In genomic region chr12:71764587-71765321, GRCh38 we compare ENCODE assay signal across 17 cellular contexts. TPM values are rescaled to one million over a fixed set of nuclear protein-coding genes. Genes with fewer than 3 reads are reported as not detected.
DNase-seq lines count a peak whose midpoint lies in the region; ATAC-seq, FAIRE-seq and TF ChIP-seq lines count a peak whose summit lies in the region.
"Had no signal": no experiment of that assay in that cellular context is flagged by ENCODE, and none has a peak within 500 bp of the region (broad histone marks: within the 10 kb centered on the region; RNA-seq: fewer than 3 reads in every experiment).

No MANE protein-coding gene starts in this region.

- H3K4me1 Mint-ChIP-seq in activated T-cell treated with anti-CD3 and anti-CD28 coated beads, Interleukin-2, amount 50 U/mL, for 24 hours (ENCODE audit: low read depth) = peaks cover 71% of the 10 kb centered on the region
- peaks cover 49% of the 10 kb centered on the region for H3K4me1 Mint-ChIP-seq in chondrocyte (ENCODE audit: low read depth)
- H3K4me1 Mint-ChIP-seq in stimulated activated memory B cell treated with anti-CD40 and anti-IgM and Interleukin-4, amounts not matched to agents 10 μg/mL and 1 μg/mL and 100 μg/mL, for 72 hours = peaks cover 61% of the 10 kb centered on the region

- no peak for ATAC-seq in stimulated activated memory B cell treated with anti-CD40 and anti-IgM and Interleukin-4, amounts not matched to agents 10 μg/mL and 1 μg/mL and 100 μg/mL, for 72 hours
- ATAC-seq in GM19324 (IDR thresholded peaks at IDR 0.05; ENCODE audit: low FRiP score, unreplicated experiment) = no peak
- ATAC-seq: HepG2 had no signal

- no peak for TF ChIP-seq CTCF in chondrocyte (IDR thresholded peaks at IDR 0.05)

- H3K9me3 Mint-ChIP-seq in activated T-cell treated with anti-CD3 and anti-CD28 coated beads, Interleukin-2, amount 50 U/mL, for 24 hours = peaks cover 14% of the 10 kb centered on the region
- H3K9me3 Mint-ChIP-seq in chondrocyte (ENCODE audit: low read depth) = peaks cover 10% of the 10 kb centered on the region
- H3K9me3 Mint-ChIP-seq in stimulated activated memory B cell treated with anti-CD40 and anti-IgM and Interleukin-4, amounts not matched to agents 10 μg/mL and 1 μg/mL and 100 μg/mL, for 72 hours = peaks cover 6% of the 10 kb centered on the region

- peaks cover 63% of the 10 kb centered on the region for H3K36me3 Mint-ChIP-seq in activated T-cell treated with anti-CD3 and anti-CD28 coated beads, Interleukin-2, amount 50 U/mL, for 24 hours (ENCODE audit: low read depth)
- H3K36me3 Mint-ChIP-seq in chondrocyte (ENCODE audit: low read depth) = peaks cover 7% of the 10 kb centered on the region
- peaks cover 66% of the 10 kb centered on the region for H3K36me3 Mint-ChIP-seq in stimulated activated memory B cell treated with anti-CD40 and anti-IgM and Interleukin-4, amounts not matched to agents 10 μg/mL and 1 μg/mL and 100 μg/mL, for 72 hours

- FAIRE-seq in H54 (lab: Jason Lieb, UNC) = peak; percentile 62
- FAIRE-seq: HepG2 had no signal

- H3K27me3 Mint-ChIP-seq in activated T-cell treated with anti-CD3 and anti-CD28 coated beads, Interleukin-2, amount 50 U/mL, for 24 hours = no peaks in the 10 kb centered on the region
- no peaks in the 10 kb centered on the region for H3K27me3 Mint-ChIP-seq in chondrocyte (ENCODE audit: low read depth)
- H3K27me3 Mint-ChIP-seq in stimulated activated memory B cell treated with anti-CD40 and anti-IgM and Interleukin-4, amounts not matched to agents 10 μg/mL and 1 μg/mL and 100 μg/mL, for 72 hours = no peaks in the 10 kb centered on the region

- no peak for TF ChIP-seq POLR2A in H54 (IDR thresholded peaks at IDR 0.05; ENCODE audit: low read depth, low read length)

- DNase-seq in activated T-cell treated with anti-CD3 and anti-CD28 coated beads, Interleukin-2, amount 50 U/mL, for 24 hours = no peak
- DNase-seq in activated T-cell treated with anti-CD3 and anti-CD28 coated beads for 4 hours = no peak
- DNase-seq in H54 (ENCODE audit: insufficient read length, low spot score) = no peak
- no peak for DNase-seq in chondrocyte (ENCODE audit: low spot score)
- DNase-seq in NCI-H510A (lab: John Stamatoyannopoulos, UW) = no peak
- no peak for DNase-seq in T-helper 9 cell
- DNase-seq: Caco-2, DMS153, NCI-H1048, NCI-H1436 treated with DMSO at 0.1 percent for 48 hours, NCI-H2029 treated with DMSO at 0.1 percent for 48 hours, NCI-H2171 treated with DMSO at 0.1 percent for 48 hours, NCI-H774, PC-9 had no signal

- H3K27ac Mint-ChIP-seq in activated T-cell treated with anti-CD3 and anti-CD28 coated beads, Interleukin-2, amount 50 U/mL, for 24 hours = peak overlapping the region; percentile 12
- H3K27ac Mint-ChIP-seq in chondrocyte (ENCODE audit: unreplicated experiment) = peak overlapping the region; percentile 2
- H3K27ac Mint-ChIP-seq in stimulated activated memory B cell treated with anti-CD40 and anti-IgM and Interleukin-4, amounts not matched to agents 10 μg/mL and 1 μg/mL and 100 μg/mL, for 72 hours = no peak overlapping the region

- no peak overlapping the region for H3K4me3 Mint-ChIP-seq in activated T-cell treated with anti-CD3 and anti-CD28 coated beads, Interleukin-2, amount 50 U/mL, for 24 hours
- H3K4me3 Mint-ChIP-seq in chondrocyte (ENCODE audit: unreplicated experiment) = no peak overlapping the region
- peak overlapping the region; percentile 6 for H3K4me3 Mint-ChIP-seq in stimulated activated memory B cell treated with anti-CD40 and anti-IgM and Interleukin-4, amounts not matched to agents 10 μg/mL and 1 μg/mL and 100 μg/mL, for 72 hours

RNA-seq across cellular contexts. Expression of gene RAB21, which starts 10.1 kb away (rescaled TPM):
- total RNA-seq in chondrocyte = 77.1 to 95.8 TPM (median 88.9 TPM) in 3 replicates
